12 cellular contexts compared by ENCODE assay signal in genomic region chr17:59277031-59277430, GRCh38. TPM values are rescaled to one million over a fixed set of nuclear protein-coding genes. Genes with fewer than 3 reads are reported as not detected.
DNase-seq lines count a peak whose midpoint lies in the region; ATAC-seq lines count a peak whose summit lies in the region.
"Had no signal": no experiment of that assay in that cellular context is flagged by ENCODE, and none has a peak within 500 bp of the region (broad histone marks: within the 10 kb centered on the region; RNA-seq: fewer than 3 reads in every experiment).

No MANE protein-coding gene starts in this region.

- peak overlapping the region in 2 of 3 donors; percentile 58 to 94 for H3K27ac Mint-ChIP-seq in IgD-negative memory B cell
- H3K27ac Mint-ChIP-seq in memory B cell = peak overlapping the region; percentile 96
- H3K27ac Mint-ChIP-seq: activated naive CD4-positive, alpha-beta T cell treated with anti-CD3 and anti-CD28 coated beads, Interleukin-2, amount 50 U/mL, for 24 hours had no signal

- no peaks in the 10 kb centered on the region for H3K36me3 Mint-ChIP-seq in IgD-negative memory B cell
- no peaks in the 10 kb centered on the region for H3K36me3 Mint-ChIP-seq in memory B cell

- H3K9me3 Mint-ChIP-seq in IgD-negative memory B cell (no peaks in the 10 kb centered on the region), memory B cell (no peaks in the 10 kb centered on the region)
- H3K9me3 Mint-ChIP-seq: activated naive CD4-positive, alpha-beta T cell treated with anti-CD3 and anti-CD28 coated beads, Interleukin-2, amount 50 U/mL, for 24 hours had no signal

- H3K27me3 Mint-ChIP-seq in IgD-negative memory B cell (no peaks in the 10 kb centered on the region), memory B cell (no peaks in the 10 kb centered on the region)
- H3K27me3 Mint-ChIP-seq: activated naive CD4-positive, alpha-beta T cell treated with anti-CD3 and anti-CD28 coated beads, Interleukin-2, amount 50 U/mL, for 24 hours had no signal

- H3K4me3 Mint-ChIP-seq in IgD-negative memory B cell (peak overlapping the region in 3 of 4 donors; percentile 5 to 32 (median 7)), memory B cell (peak overlapping the region; percentile 60)
- H3K4me3 Mint-ChIP-seq: activated naive CD4-positive, alpha-beta T cell treated with anti-CD3 and anti-CD28 coated beads, Interleukin-2, amount 50 U/mL, for 24 hours had no signal

- DNase-seq in memory B cell (ENCODE audit: low spot score in 2 of 2) (peak in 1 of 2 donors; percentile 25), OCI-M1 (lab: John Stamatoyannopoulos, UW) (no peak), superior temporal gyrus (ENCODE audit: extremely low spot score) (no peak)
- no peak for DNase-seq in activated T-cell treated with anti-CD3 and anti-CD28 coated beads, Interleukin-2, amount 50 U/mL, for 1 hour
- DNase-seq: effector memory CD4-positive, alpha-beta T cell; NCI-H524; pancreas had no signal

- ATAC-seq in GM18517 (IDR thresholded peaks at IDR 0.05; ENCODE audit: unreplicated experiment) = peak; percentile 78
- ATAC-seq in GM21737 (IDR thresholded peaks at IDR 0.05; ENCODE audit: unreplicated experiment) = peak; percentile 89
- ATAC-seq in memory B cell (ENCODE audit: low read depth) = peak; percentile 96
- no peak for ATAC-seq in HG03025 (IDR thresholded peaks at IDR 0.05; ENCODE audit: low FRiP score, unreplicated experiment)

- H3K4me1 Mint-ChIP-seq in IgD-negative memory B cell (peaks cover 4 to 13% (median 10%) of the 10 kb centered on the region in 3 donors), memory B cell (peaks cover 9% of the 10 kb centered on the region)
- H3K4me1 Mint-ChIP-seq: activated naive CD4-positive, alpha-beta T cell treated with anti-CD3 and anti-CD28 coated beads, Interleukin-2, amount 50 U/mL, for 24 hours had no signal

RNA-seq across cellular contexts. Expression of gene YPEL2, which starts 54.4 kb away (rescaled TPM):
- 18.8 TPM for polyA plus RNA-seq in IgD-negative memory B cell

RNA-seq across cellular contexts. Expression of gene GDPD1, which starts 56.7 kb away (rescaled TPM):
- polyA plus RNA-seq in IgD-negative memory B cell = 2.6 TPM
